Comparison of ENCODE assay signal across 16 cellular contexts in genomic region chr3:171944109-171945016, GRCh38.
A peak's percentile ranks its signal among the peaks of the same experiment; 100 is the strongest.
DNase-seq lines count a peak whose midpoint lies in the region; ATAC-seq, FAIRE-seq and TF ChIP-seq lines count a peak whose summit lies in the region.
"Had no signal": no experiment of that assay in that cellular context is flagged by ENCODE, and none has a peak within 500 bp of the region (broad histone marks: within the 10 kb centered on the region; RNA-seq: fewer than 3 reads in every experiment).

No MANE protein-coding gene starts in this region.

- CTCF ChIA-PET in PC-9 (lab: Charles Lee) = no interaction called here

- intact Hi-C loops in PC-9 (cut with micrococcal nuclease; ENCODE audit: unreplicated experiment) (no loop called here), sigmoid colon (cut with DNase I) (no loop called here)

- H3K4me3 ChIP-seq in PC-9 = no peak overlapping the region
- no peak overlapping the region for H3K4me3 ChIP-seq in keratinocyte (ENCODE audit: control insufficient read depth in 2 of 3, extremely low read depth in 1 of 3, insufficient read depth in 2 of 3, low read depth in 1 of 3, low read length in 3 of 3)
- no peak overlapping the region for H3K4me3 ChIP-seq in sigmoid colon
- H3K4me3 ChIP-seq: breast epithelium had no signal

- no TSS peak for BruUV-seq in PC-9 (replicated peaks; lab: Mats Ljungman, UMichigan)

- POLR2A ChIA-PET in PC-9 (lab: Charles Lee; ENCODE audit: unreplicated experiment) = no interaction called here

- no peaks in the 10 kb centered on the region for H3K9me1 ChIP-seq in keratinocyte (ENCODE audit: control insufficient read depth, extremely low read depth, insufficient read depth, low read length)

- no peaks in the 10 kb centered on the region for H4K20me1 ChIP-seq in PC-9 (ENCODE audit: insufficient read depth)
- no peaks in the 10 kb centered on the region for H4K20me1 ChIP-seq in keratinocyte (ENCODE audit: control insufficient read depth, extremely low read depth, insufficient read depth, low read length)

- FAIRE-seq in G401.6 (lab: Jason Lieb, UNC) = peak; percentile 77
- FAIRE-seq in keratinocyte (lab: Jason Lieb, UNC) = no peak

- H3K79me2 ChIP-seq in PC-9 (ENCODE audit: low read depth) (no peaks in the 10 kb centered on the region), keratinocyte (ENCODE audit: control insufficient read depth, insufficient read depth, low read length) (no peaks in the 10 kb centered on the region)

- H3K4me1 ChIP-seq in PC-9 (replicated peaks; ENCODE audit: insufficient read depth) (peaks cover 21% of the 10 kb centered on the region), keratinocyte (ENCODE audit: control insufficient read depth, extremely low read depth, insufficient read depth, low read length) (no peaks in the 10 kb centered on the region), sigmoid colon (peaks cover 0 to 7% (median 2%) of the 10 kb centered on the region in 4 donors)
- H3K4me1 ChIP-seq: breast epithelium had no signal

- H3K27ac ChIP-seq in PC-9 (peak overlapping the region; percentile 53), keratinocyte (ENCODE audit: control insufficient read depth, insufficient read depth, low read length) (no peak overlapping the region), sigmoid colon (no peak overlapping the region)
- H3K27ac ChIP-seq: breast epithelium had no signal

- peak overlapping the region; percentile 24 for H3K4me2 ChIP-seq in PC-9
- no peak overlapping the region for H3K4me2 ChIP-seq in keratinocyte (ENCODE audit: control insufficient read depth, extremely low read depth, insufficient read depth, low read depth, low read length)

- TF ChIP-seq EP300 in sigmoid colon (IDR thresholded peaks at IDR 0.05) = no peak

- DNase-seq in PC-9 (peak in 1 of 2 experiments; percentile 73), keratinocyte (ENCODE audit: low read depth, low spot score) (no peak), renal cortical epithelial cell (ENCODE audit: low read depth) (peak; percentile 75), mucosa of gallbladder (ENCODE audit: low spot score) (no peak), C1 segment of cervical spinal cord (lab: John Stamatoyannopoulos, UW) (no peak), sigmoid colon (no peak)
- DNase-seq: activated CD4-positive, alpha-beta T cell treated with anti-CD3 and anti-CD28 coated beads, Interleukin-2, amount 50 U/mL, for 4 hours; activated gamma-delta T cell; CD4-positive, alpha-beta T cell; GDM1; HFFc6; NCI-H510A treated with DMSO at 0.1 percent for 48 hours; RPMI8226 had no signal

- H3K36me3 ChIP-seq in PC-9 (ENCODE audit: low read depth) (no peaks in the 10 kb centered on the region), keratinocyte (ENCODE audit: control insufficient read depth in 2 of 2, extremely low read depth in 1 of 2, insufficient read depth in 2 of 2, low read length in 2 of 2) (no peaks in the 10 kb centered on the region), sigmoid colon (no peaks in the 10 kb centered on the region)
- H3K36me3 ChIP-seq: breast epithelium had no signal

- ATAC-seq in HG02870 (IDR thresholded peaks at IDR 0.05; ENCODE audit: unreplicated experiment) = no peak

- H3K9ac ChIP-seq in keratinocyte (ENCODE audit: control insufficient read depth, extremely low read depth, insufficient read depth, low read length) = no peak overlapping the region

- H2AFZ ChIP-seq in PC-9 = peak overlapping the region; percentile 10; the same call in 1 of the 2 replicates
- H2AFZ ChIP-seq in keratinocyte (ENCODE audit: control insufficient read depth, low read length) = peak overlapping the region; percentile 16

- no peak for TF ChIP-seq POLR2A in sigmoid colon (IDR thresholded peaks at IDR 0.05)

- H3K9me3 ChIP-seq in PC-9 (ENCODE audit: insufficient read depth, low read depth) = peaks cover 28% of the 10 kb centered on the region
- H3K9me3 ChIP-seq in keratinocyte (ENCODE audit: control insufficient read depth, low read depth, low read length) = no peaks in the 10 kb centered on the region
- H3K9me3 ChIP-seq in sigmoid colon = no peaks in the 10 kb centered on the region
- H3K9me3 ChIP-seq: breast epithelium had no signal

- dilution Hi-C loops in keratinocyte (cut with MboI; ENCODE audit: extremely low pct_ligation_motif_present, low sequenced_read_pairs) = no loop called here

- TF ChIP-seq CTCF in PC-9 (conservative IDR thresholded peaks at IDR 0.05) = no peak
- no peak for TF ChIP-seq CTCF in keratinocyte (optimal IDR thresholded peaks at IDR 0.05 in 1 of 3, IDR thresholded peaks at IDR 0.05 in 1 of 3, conservative IDR thresholded peaks at IDR 0.05 in 1 of 3; ENCODE audit: extremely low read depth in 1 of 3, insufficient read depth in 2 of 3, low read length in 3 of 3)
- TF ChIP-seq CTCF in sigmoid colon (IDR thresholded peaks at IDR 0.05) = no peak

- no peaks in the 10 kb centered on the region for H3K9me2 ChIP-seq in PC-9 (ENCODE audit: insufficient read depth)

- WGBS in sigmoid colon, 2 donors = 20 to 40% methylated on average over 6 of the region's 6 CpGs

- H3K27me3 ChIP-seq in PC-9 (ENCODE audit: insufficient read depth, low read depth) = no peaks in the 10 kb centered on the region
- H3K27me3 ChIP-seq in keratinocyte (ENCODE audit: control insufficient read depth, extremely low read depth, insufficient read depth, low read length) = no peaks in the 10 kb centered on the region
- H3K27me3 ChIP-seq in sigmoid colon = no peaks in the 10 kb centered on the region
- H3K27me3 ChIP-seq: breast epithelium had no signal

- H3F3A ChIP-seq in PC-9 (ENCODE audit: insufficient read depth, low read depth) = peaks cover 19% of the 10 kb centered on the region
